In genomic region chr20:32216396-32217142, GRCh38 we compare ENCODE assay signal across 20 cellular contexts. TPM values are rescaled to one million over a fixed set of nuclear protein-coding genes. Genes with fewer than 3 reads are reported as not detected.
DNase-seq lines count a peak whose midpoint lies in the region; ATAC-seq and TF ChIP-seq lines count a peak whose summit lies in the region.
"Had no signal": no experiment of that assay in that cellular context is flagged by ENCODE, and none has a peak within 500 bp of the region (broad histone marks: within the 10 kb centered on the region; RNA-seq: fewer than 3 reads in every experiment).

No MANE protein-coding gene starts in this region.

- CTCF ChIA-PET in CD4-positive, alpha-beta T cell (lab: Charles Lee), result no interaction called here

- H3K9me3 Mint-ChIP-seq in activated T-cell treated with anti-CD3 and anti-CD28 coated beads, Interleukin-2, amount 50 U/mL, for 24 hours, result no peaks in the 10 kb centered on the region
- H3K9me3 Mint-ChIP-seq in endothelial cell (ENCODE audit: unreplicated experiment), result no peaks in the 10 kb centered on the region
- H3K9me3 Mint-ChIP-seq in CD4-positive, alpha-beta T cell, result no peaks in the 10 kb centered on the region

- POLR2A ChIA-PET in CD4-positive, alpha-beta T cell (lab: Charles Lee), result interaction anchor here (0.9 kb wide), 1 partner anchor 63 kb away, joined by 4 read pairs; no protein-coding TSS in a partner anchor

- no peaks in the 10 kb centered on the region for H3K27me3 Mint-ChIP-seq in activated T-cell treated with anti-CD3 and anti-CD28 coated beads, Interleukin-2, amount 50 U/mL, for 24 hours
- peaks cover 2% of the 10 kb centered on the region for H3K27me3 Mint-ChIP-seq in endothelial cell (ENCODE audit: unreplicated experiment)
- H3K27me3 Mint-ChIP-seq in CD4-positive, alpha-beta T cell, result no peaks in the 10 kb centered on the region

- TF ChIP-seq POLR2A in right lobe of liver (IDR thresholded peaks at IDR 0.05) (no peak), transverse colon (IDR thresholded peaks at IDR 0.05) (peak; percentile 39), upper lobe of left lung (IDR thresholded peaks at IDR 0.05) (no peak)

- intact Hi-C loops in right lobe of liver (cut with DNase I), result no loop called here
- intact Hi-C loops in transverse colon (cut with DNase I; ENCODE audit: low total_unique reads), result no loop called here
- intact Hi-C loops in CD4-positive, alpha-beta T cell (cut with DNase I, micrococcal nuclease), result no loop called here

- H3K27ac Mint-ChIP-seq in activated T-cell treated with anti-CD3 and anti-CD28 coated beads, Interleukin-2, amount 50 U/mL, for 24 hours, result peak overlapping the region; percentile 5
- H3K27ac Mint-ChIP-seq in endothelial cell (ENCODE audit: unreplicated experiment), result peak overlapping the region; percentile 92
- H3K27ac Mint-ChIP-seq in CD4-positive, alpha-beta T cell, result no peak overlapping the region

- H3K36me3 ChIP-seq in right lobe of liver (peaks cover 0 to 26% (median 10%) of the 10 kb centered on the region in 4 donors), transverse colon (peaks cover 0 to 10% (median 0%) of the 10 kb centered on the region in 4 donors), upper lobe of left lung (peaks cover 4 to 85% (median 38%) of the 10 kb centered on the region in 4 donors)

- no peaks in the 10 kb centered on the region for H3K9me3 ChIP-seq in right lobe of liver
- no peaks in the 10 kb centered on the region for H3K9me3 ChIP-seq in transverse colon
- no peaks in the 10 kb centered on the region for H3K9me3 ChIP-seq in CD4-positive, alpha-beta T cell (ENCODE audit: control insufficient read depth, low read length)
- no peaks in the 10 kb centered on the region for H3K9me3 ChIP-seq in upper lobe of left lung
- H3K9me3 ChIP-seq: HAP-1 had no signal

- TF ChIP-seq EP300 in transverse colon (IDR thresholded peaks at IDR 0.05; ENCODE audit: low read depth), result no peak
- TF ChIP-seq EP300 in upper lobe of left lung (IDR thresholded peaks at IDR 0.05), result no peak

- TF ChIP-seq CTCF in endothelial cell (IDR thresholded peaks at IDR 0.05; ENCODE audit: unreplicated experiment) (no peak), right lobe of liver (IDR thresholded peaks at IDR 0.05) (no peak), transverse colon (IDR thresholded peaks at IDR 0.05) (peak in 1 of 5 experiments; percentile 34), upper lobe of left lung (IDR thresholded peaks at IDR 0.05) (no peak)
- TF ChIP-seq CTCF in CD4-positive, alpha-beta T cell (IDR thresholded peaks at IDR 0.05), result no peak

- H3K4me3 Mint-ChIP-seq in activated T-cell treated with anti-CD3 and anti-CD28 coated beads, Interleukin-2, amount 50 U/mL, for 24 hours, result no peak overlapping the region
- H3K4me3 Mint-ChIP-seq in endothelial cell (ENCODE audit: unreplicated experiment), result peak overlapping the region; percentile 27
- H3K4me3 Mint-ChIP-seq in CD4-positive, alpha-beta T cell, result no peak overlapping the region

- peaks cover 28% of the 10 kb centered on the region for H3K4me1 Mint-ChIP-seq in activated T-cell treated with anti-CD3 and anti-CD28 coated beads, Interleukin-2, amount 50 U/mL, for 24 hours (ENCODE audit: low read depth)
- peaks cover 36% of the 10 kb centered on the region for H3K4me1 Mint-ChIP-seq in endothelial cell (ENCODE audit: unreplicated experiment)
- peaks cover 9% of the 10 kb centered on the region for H3K4me1 Mint-ChIP-seq in CD4-positive, alpha-beta T cell (ENCODE audit: low read depth)

- H3K4me3 ChIP-seq in right lobe of liver (no peak overlapping the region), transverse colon (no peak overlapping the region), upper lobe of left lung (no peak overlapping the region)
- H3K4me3 ChIP-seq: GM23248, HAP-1 had no signal

- ATAC-seq in right lobe of liver (peak; percentile 75 to 89 (median 82)), upper lobe of left lung (ENCODE audit: low FRiP score in 2 of 2) (no peak)
- ATAC-seq in CD4-positive, alpha-beta T cell (ENCODE audit: poor library complexity), result no peak

- in situ Hi-C loops in transverse colon (cut with MboI; ENCODE audit: low pct_ligation_motif_present in 1 of 4, low pct_unique_long_range_greater_than_20kb in 1 of 4, low sequenced_read_pairs in 3 of 4), result no loop called here

- no peak for DNase-seq in activated T-cell treated with anti-CD3 and anti-CD28 coated beads, Interleukin-2, amount 50 U/mL, for 24 hours
- no peak for DNase-seq in activated T-cell treated with anti-CD3 and anti-CD28 coated beads for 4 hours
- peak; percentile 30 for DNase-seq in endothelial cell (ENCODE audit: low spot score)
- DNase-seq in right lobe of liver, result peak in 2 of 3 donors; percentile 73 to 89
- peak; percentile 81 for DNase-seq in transverse colon
- DNase-seq in CD4-positive, alpha-beta T cell, result no peak
- DNase-seq in NCI-H2081 treated with DMSO at 0.1 percent for 48 hours (lab: John Stamatoyannopoulos, UW), result no peak
- DNase-seq in upper lobe of left lung, result no peak
- DNase-seq: COR-L47, DMS 273 treated with DMSO at 0.1 percent for 48 hours, DND-41, GM23248, MM.1S, NCI-H1092, NCI-H1436 treated with DMSO at 0.1 percent for 48 hours, NCI-H2029 treated with DMSO at 0.1 percent for 48 hours, NCI-H446 treated with DMSO at 0.1 percent for 48 hours, SIG-M5 had no signal

- peaks cover 93% of the 10 kb centered on the region for H3K36me3 Mint-ChIP-seq in activated T-cell treated with anti-CD3 and anti-CD28 coated beads, Interleukin-2, amount 50 U/mL, for 24 hours (ENCODE audit: low read depth)
- H3K36me3 Mint-ChIP-seq in endothelial cell (ENCODE audit: low read depth, unreplicated experiment), result peaks cover 45% of the 10 kb centered on the region
- peaks cover 76% of the 10 kb centered on the region for H3K36me3 Mint-ChIP-seq in CD4-positive, alpha-beta T cell (ENCODE audit: low read depth)

- H3K27me3 ChIP-seq in right lobe of liver (no peaks in the 10 kb centered on the region), transverse colon (no peaks in the 10 kb centered on the region), upper lobe of left lung (no peaks in the 10 kb centered on the region)
- H3K27me3 ChIP-seq in CD4-positive, alpha-beta T cell (ENCODE audit: control insufficient read depth, insufficient read depth, low read length), result no peaks in the 10 kb centered on the region

- WGBS in right lobe of liver (ENCODE audit: insufficient coverage, low coverage, low lambda C conversion rate, missing lambda C conversion rate), result 34% methylated on average over 13 of the region's 13 CpGs
- 51% methylated on average over 13 of the region's 13 CpGs; no CpG with 5 or more reads in 1 of the 2 donors for WGBS in transverse colon (ENCODE audit: low coverage in 1 of 2), 2 donors
- 92 to 95% methylated on average over 13 of the region's 13 CpGs for WGBS in upper lobe of left lung, 2 donors

- H3K4me1 ChIP-seq in right lobe of liver (peaks cover 0 to 56% (median 32%) of the 10 kb centered on the region in 4 donors), transverse colon (peaks cover 7 to 47% (median 24%) of the 10 kb centered on the region in 4 donors), upper lobe of left lung (no peaks in the 10 kb centered on the region)
- H3K4me1 ChIP-seq: HAP-1 had no signal

- peak overlapping the region; percentile 50 to 82 (median 69) for H3K27ac ChIP-seq in right lobe of liver
- H3K27ac ChIP-seq in transverse colon, result peak overlapping the region; percentile 78 to 84 (median 81)
- H3K27ac ChIP-seq in CD4-positive, alpha-beta T cell (ENCODE audit: low read depth, low read length), result no peak overlapping the region
- H3K27ac ChIP-seq in upper lobe of left lung, result no peak overlapping the region
- H3K27ac ChIP-seq: 22Rv1, GM23248 had no signal

RNA-seq across cellular contexts. Expression of gene POFUT1, which starts 8.9 kb away (rescaled TPM):
- total RNA-seq in endothelial cell (ENCODE audit: unreplicated experiment), result 43.5 TPM
- 10 to 100 TPM; 24.2 to 40.2 (median 28.7) TPM for total RNA-seq in right lobe of liver
- total RNA-seq in transverse colon, result 10 to 100 TPM; 13.8 to 96.1 (median 49.6) TPM
- total RNA-seq in CD4-positive, alpha-beta T cell, result 1 to 10 TPM; 7.5 to 8.8 TPM
- total RNA-seq in upper lobe of left lung, result 10 to 100 TPM; 12.6 to 31.5 (median 26.5) TPM

RNA-seq across cellular contexts. Expression of gene PLAGL2, which starts 9.0 kb away (rescaled TPM):
- 23.7 TPM for total RNA-seq in endothelial cell (ENCODE audit: unreplicated experiment)
- 1 to 10 TPM; 1.5 to 3.1 (median 2.4) TPM for total RNA-seq in right lobe of liver
- 10 to 100 TPM in 2 of 4 donors, 1 to 10 TPM in 2; 6.6 to 24.9 (median 11.8) TPM for total RNA-seq in transverse colon
- 10 to 100 TPM; 15.6 to 16.9 TPM for total RNA-seq in CD4-positive, alpha-beta T cell
- 10 to 100 TPM; 11.4 to 17.1 (median 14.1) TPM for total RNA-seq in upper lobe of left lung

Comparison
In these comparisons a context has a peak if more than half of its experiments do, and no peak if none do; other contexts are left out.
1. DNase-seq: peak in endothelial cell (single experiment), right lobe of liver (2 of 3) and transverse colon (single experiment); none in activated T-cell treated with anti-CD3 and anti-CD28 coated beads, Interleukin-2, amount 50 U/mL, for 24 hours (single experiment), activated T-cell treated with anti-CD3 and anti-CD28 coated beads for 4 hours (single experiment), CD4-positive, alpha-beta T cell (0 of 10), NCI-H2081 treated with DMSO at 0.1 percent for 48 hours (single experiment) and upper lobe of left lung (0 of 2).
2. ATAC-seq: peak in right lobe of liver (4 of 4); none in CD4-positive, alpha-beta T cell (single experiment) and upper lobe of left lung (0 of 2).
3. H3K27ac ChIP-seq: peak in right lobe of liver (3 of 3) and transverse colon (4 of 4); none in CD4-positive, alpha-beta T cell (single experiment) and upper lobe of left lung (0 of 4).